ENCODE assay signal across 1 cellular context in the genomic region with DNA sequence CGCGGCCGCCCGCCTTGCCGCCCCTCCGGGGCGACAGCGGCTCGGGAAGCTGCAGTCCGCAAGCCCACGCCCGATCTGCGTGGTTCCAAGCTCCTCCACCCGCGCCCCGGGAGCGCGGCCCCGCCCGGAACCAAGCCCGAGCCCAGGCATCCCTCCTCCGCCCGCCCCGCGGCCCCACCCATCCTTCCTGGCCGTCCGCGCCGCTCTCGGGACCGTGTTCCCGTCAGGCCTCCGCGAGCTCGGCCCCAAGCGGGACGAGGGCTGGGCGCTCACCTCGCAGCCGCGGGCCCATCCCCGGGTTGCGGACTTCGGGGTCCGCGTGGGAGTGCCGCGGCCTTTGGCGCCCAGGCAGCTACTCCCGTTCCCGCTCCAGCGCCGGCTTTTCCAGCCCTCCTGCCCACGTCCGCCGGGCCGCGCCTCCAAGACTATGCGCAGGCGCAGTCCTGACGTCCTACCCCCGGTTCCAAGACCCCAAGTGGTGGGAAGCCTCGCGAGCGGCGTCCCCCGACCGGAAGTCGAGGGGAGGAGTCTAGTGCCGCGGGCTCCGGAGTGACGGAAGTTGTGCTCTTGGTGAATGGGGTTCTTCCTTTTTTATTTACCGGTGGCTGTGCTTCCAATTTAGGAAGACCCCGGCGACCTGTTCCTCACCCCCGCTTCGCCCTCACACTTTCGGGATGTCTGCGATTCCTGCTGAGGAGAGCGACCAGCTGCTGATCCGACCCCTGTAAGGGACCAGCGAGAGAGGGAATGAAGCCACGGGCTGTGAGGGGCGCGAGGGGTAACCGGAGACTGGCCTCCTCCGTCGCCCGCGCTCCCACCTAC.
TF ChIP-seq lines count a peak whose summit lies in the region.

Gene CPSF3, plus strand, starts transcription at position 555 of the 822 bp plus-strand sequence. Its CDS starts 120 bp downstream, at position 675.
A gene with protein sequence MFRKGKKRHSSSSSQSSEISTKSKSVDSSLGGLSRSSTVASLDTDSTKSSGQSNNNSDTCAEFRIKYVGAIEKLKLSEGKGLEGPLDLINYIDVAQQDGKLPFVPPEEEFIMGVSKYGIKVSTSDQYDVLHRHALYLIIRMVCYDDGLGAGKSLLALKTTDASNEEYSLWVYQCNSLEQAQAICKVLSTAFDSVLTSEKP (minus strand): TSS at position 429 of the 822 bp plus-strand sequence. CDS start 4,831 bp downstream, outside the sequence.

TF ChIP-seq in H1, 55 proteins besides CTCF, POLR2A, EP300 and RAD21 (continued from another document):
- TF ChIP-seq BCL11A (IDR thresholded peaks at IDR 0.05; ENCODE audit: low read depth in 2 of 2, low read length in 2 of 2) = no peak
- TF ChIP-seq PHF8 (conservative IDR thresholded peaks at IDR 0.05; ENCODE audit: low read depth, low read length) = peak; percentile 80
- TF ChIP-seq JUND (IDR thresholded peaks at IDR 0.05; ENCODE audit: low read length) = no peak
- peak; percentile 90; the same call in 1 of the 2 replicates for TF ChIP-seq GABPA (IDR thresholded peaks at IDR 0.05; ENCODE audit: borderline replicate concordance, insufficient read depth, low read length)
TF ChIP-seq in H1: peak in this region for 21.
